ENCODE assay signal across 1 cellular context in the genomic region with DNA sequence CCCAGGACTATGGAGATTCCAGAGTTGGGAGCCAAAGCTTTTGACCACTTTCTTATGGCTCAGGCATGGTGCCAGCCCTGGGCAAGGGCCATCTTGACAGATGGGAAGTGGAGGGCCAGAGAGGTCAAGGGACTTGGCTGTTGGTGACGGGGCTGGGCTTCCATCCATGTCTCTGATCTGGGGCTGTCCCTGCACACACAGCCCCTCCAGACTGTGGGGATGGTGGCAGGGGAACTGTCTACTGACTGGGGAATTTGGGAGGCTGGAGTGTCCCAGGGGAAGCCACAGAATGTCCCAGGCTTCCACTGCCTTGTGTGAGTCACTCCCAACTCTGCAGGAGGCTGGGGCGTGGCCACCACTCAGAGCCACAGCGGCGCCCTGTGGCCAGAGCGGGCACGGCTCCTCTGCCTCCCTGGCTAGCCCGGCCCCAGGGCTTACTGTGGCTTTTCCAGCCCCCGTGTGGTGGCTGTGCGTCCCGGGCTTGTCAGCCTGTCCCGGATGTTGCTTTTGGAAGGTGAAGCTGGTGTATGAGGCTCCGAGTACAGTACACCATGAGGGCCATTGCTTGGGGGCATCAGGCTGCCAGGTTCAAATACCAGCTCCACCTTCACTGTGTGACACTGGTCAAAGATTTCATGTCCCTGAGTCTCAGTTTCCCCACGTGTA.
A peak's percentile ranks its signal among the peaks of the same experiment; 100 is the strongest.
TF ChIP-seq lines count a peak whose summit lies in the region.

No MANE protein-coding gene starts in this region.

TF ChIP-seq in HepG2, 621 proteins besides CTCF, POLR2A, EP300 and RAD21 (continued from another document and continues in another):
- TF ChIP-seq POGK (CRISPR knock-in tag; conservative IDR thresholded peaks at IDR 0.05) = peak; percentile 71; the same call in 1 of the 2 replicates
- peak; percentile 57; the same call in 1 of the 2 replicates for TF ChIP-seq ZNF747 (CRISPR knock-in tag; IDR thresholded peaks at IDR 0.05; ENCODE audit: borderline replicate concordance)
- TF ChIP-seq SP5 (CRISPR knock-in tag; IDR thresholded peaks at IDR 0.05; ENCODE audit: borderline replicate concordance, low read depth) = peak; percentile 55; the same call in 1 of the 2 replicates
- peak; percentile 71; the same call in 1 of the 2 replicates for TF ChIP-seq KDM4B (CRISPR knock-in tag; IDR thresholded peaks at IDR 0.05)
- peak; percentile 52; the same call in 1 of the 2 replicates for TF ChIP-seq FOXK1 (CRISPR knock-in tag; IDR thresholded peaks at IDR 0.05; ENCODE audit: borderline replicate concordance, low read depth)
- peak; percentile 52 for TF ChIP-seq FOSL1 (CRISPR knock-in tag; IDR thresholded peaks at IDR 0.05; ENCODE audit: borderline replicate concordance)
- TF ChIP-seq PHF5A (CRISPR knock-in tag; IDR thresholded peaks at IDR 0.05; ENCODE audit: low read depth, unreplicated experiment) = no peak
- no peak for TF ChIP-seq YY1 (IDR thresholded peaks at IDR 0.05; ENCODE audit: insufficient read depth, insufficient replicate concordance, low read depth, low read length)
- TF ChIP-seq ZNF574 (CRISPR knock-in tag; IDR thresholded peaks at IDR 0.05) = peak; percentile 75
- peak; percentile 47; the same call in 1 of the 2 replicates for TF ChIP-seq ZNF232 (CRISPR knock-in tag; IDR thresholded peaks at IDR 0.05; ENCODE audit: borderline replicate concordance)
- peak; percentile 70; the same call in 1 of the 2 replicates for TF ChIP-seq CBFB (CRISPR knock-in tag; IDR thresholded peaks at IDR 0.05)
- TF ChIP-seq, protein P1, sequence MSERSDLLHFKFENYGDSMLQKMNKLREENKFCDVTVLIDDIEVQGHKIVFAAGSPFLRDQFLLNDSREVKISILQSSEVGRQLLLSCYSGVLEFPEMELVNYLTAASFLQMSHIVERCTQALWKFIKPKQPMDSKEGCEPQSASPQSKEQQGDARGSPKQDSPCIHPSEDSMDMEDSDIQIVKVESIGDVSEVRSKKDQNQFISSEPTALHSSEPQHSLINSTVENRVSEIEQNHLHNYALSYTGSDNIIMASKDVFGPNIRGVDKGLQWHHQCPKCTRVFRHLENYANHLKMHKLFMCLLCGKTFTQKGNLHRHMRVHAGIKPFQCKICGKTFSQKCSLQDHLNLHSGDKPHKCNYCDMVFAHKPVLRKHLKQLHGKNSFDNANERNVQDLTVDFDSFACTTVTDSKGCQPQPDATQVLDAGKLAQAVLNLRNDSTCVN (CRISPR knock-in tag; IDR thresholded peaks at IDR 0.05; ENCODE audit: borderline replicate concordance) = 0 out of 2 replicates have a peak, but pooled peaks have one; percentile 27
- TF ChIP-seq ZMYM2 (CRISPR knock-in tag; IDR thresholded peaks at IDR 0.05) = no peak
- TF ChIP-seq FOSL2 (CRISPR knock-in tag; IDR thresholded peaks at IDR 0.05) = peak; percentile 91
- 0 out of 2 replicates have a peak, but pooled peaks have one; percentile 31 for TF ChIP-seq RCOR2 (CRISPR knock-in tag; IDR thresholded peaks at IDR 0.05)
- TF ChIP-seq EED (CRISPR knock-in tag; IDR thresholded peaks at IDR 0.05) = no peak
- no peak for TF ChIP-seq SOX6 (IDR thresholded peaks at IDR 0.05)
- TF ChIP-seq SOX6 (CRISPR knock-in tag; IDR thresholded peaks at IDR 0.05) = peak; percentile 55
- TF ChIP-seq ZNF350 (CRISPR knock-in tag; IDR thresholded peaks at IDR 0.05; ENCODE audit: borderline replicate concordance, low read depth) = peak; percentile 83
- peak; percentile 84; the same call in 1 of the 2 replicates for TF ChIP-seq ZNF691 (CRISPR knock-in tag; IDR thresholded peaks at IDR 0.05; ENCODE audit: borderline replicate concordance, low read depth)
- no peak for TF ChIP-seq SP1 (IDR thresholded peaks at IDR 0.05)
- TF ChIP-seq SP1 (CRISPR knock-in tag; IDR thresholded peaks at IDR 0.05) = peak; percentile 96
- 0 out of 2 replicates have a peak, but pooled peaks have one; percentile 24 for TF ChIP-seq MEIS2 (CRISPR knock-in tag; IDR thresholded peaks at IDR 0.05)
- TF ChIP-seq ZNF740 (CRISPR knock-in tag; IDR thresholded peaks at IDR 0.05) = 0 out of 2 replicates have a peak, but pooled peaks have one; percentile 50
- TF ChIP-seq TBX2 (CRISPR knock-in tag; IDR thresholded peaks at IDR 0.05; ENCODE audit: borderline replicate concordance) = peak; percentile 70; the same call in 1 of the 2 replicates
- no peak for TF ChIP-seq RFX5 (IDR thresholded peaks at IDR 0.05; ENCODE audit: low read depth, low read length)
- TF ChIP-seq, protein P2, sequence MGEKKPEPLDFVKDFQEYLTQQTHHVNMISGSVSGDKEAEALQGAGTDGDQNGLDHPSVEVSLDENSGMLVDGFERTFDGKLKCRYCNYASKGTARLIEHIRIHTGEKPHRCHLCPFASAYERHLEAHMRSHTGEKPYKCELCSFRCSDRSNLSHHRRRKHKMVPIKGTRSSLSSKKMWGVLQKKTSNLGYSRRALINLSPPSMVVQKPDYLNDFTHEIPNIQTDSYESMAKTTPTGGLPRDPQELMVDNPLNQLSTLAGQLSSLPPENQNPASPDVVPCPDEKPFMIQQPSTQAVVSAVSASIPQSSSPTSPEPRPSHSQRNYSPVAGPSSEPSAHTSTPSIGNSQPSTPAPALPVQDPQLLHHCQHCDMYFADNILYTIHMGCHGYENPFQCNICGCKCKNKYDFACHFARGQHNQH (CRISPR knock-in tag; IDR thresholded peaks at IDR 0.05) = peak; percentile 89; the same call in 1 of the 2 replicates
- peak; percentile 46; the same call in 1 of the 2 replicates for TF ChIP-seq HBP1 (CRISPR knock-in tag; IDR thresholded peaks at IDR 0.05; ENCODE audit: low read depth)
- TF ChIP-seq ZNF772 (CRISPR knock-in tag; IDR thresholded peaks at IDR 0.05) = peak; percentile 70; the same call in 1 of the 2 replicates
- no peak for TF ChIP-seq SPEN (CRISPR knock-in tag; IDR thresholded peaks at IDR 0.05; ENCODE audit: low read depth)
- no peak; the same call in 1 of the 2 replicates for TF ChIP-seq NFAT5 (CRISPR knock-in tag; IDR thresholded peaks at IDR 0.05)
- peak; percentile 53; the same call in 1 of the 2 replicates for TF ChIP-seq ELF3 (CRISPR knock-in tag; IDR thresholded peaks at IDR 0.05)
- 0 out of 2 replicates have a peak, but pooled peaks have one; percentile 11 for TF ChIP-seq POGZ (CRISPR knock-in tag; IDR thresholded peaks at IDR 0.05)
- peak; percentile 31; the same call in 1 of the 2 replicates for TF ChIP-seq NFYC (CRISPR knock-in tag; IDR thresholded peaks at IDR 0.05)
- TF ChIP-seq ZNF777 (CRISPR knock-in tag; IDR thresholded peaks at IDR 0.05) = peak; percentile 41; the same call in 1 of the 2 replicates
- TF ChIP-seq TARDBP (CRISPR knock-in tag; IDR thresholded peaks at IDR 0.05) = peak; percentile 54; the same call in 1 of the 2 replicates
- TF ChIP-seq HOXA3 (CRISPR knock-in tag; IDR thresholded peaks at IDR 0.05) = peak; percentile 74
- peak; percentile 59 for TF ChIP-seq ZNF883 (CRISPR knock-in tag; IDR thresholded peaks at IDR 0.05; ENCODE audit: not compliant biosample characterization)
- peak; percentile 74 for TF ChIP-seq ZNF768 (CRISPR knock-in tag; IDR thresholded peaks at IDR 0.05)
- TF ChIP-seq ZNF619 (CRISPR knock-in tag; IDR thresholded peaks at IDR 0.05) = peak; percentile 85; the same call in 1 of the 2 replicates
- peak; percentile 39; the same call in 1 of the 2 replicates for TF ChIP-seq ZSCAN12 (CRISPR knock-in tag; IDR thresholded peaks at IDR 0.05)
- TF ChIP-seq, protein P3, sequence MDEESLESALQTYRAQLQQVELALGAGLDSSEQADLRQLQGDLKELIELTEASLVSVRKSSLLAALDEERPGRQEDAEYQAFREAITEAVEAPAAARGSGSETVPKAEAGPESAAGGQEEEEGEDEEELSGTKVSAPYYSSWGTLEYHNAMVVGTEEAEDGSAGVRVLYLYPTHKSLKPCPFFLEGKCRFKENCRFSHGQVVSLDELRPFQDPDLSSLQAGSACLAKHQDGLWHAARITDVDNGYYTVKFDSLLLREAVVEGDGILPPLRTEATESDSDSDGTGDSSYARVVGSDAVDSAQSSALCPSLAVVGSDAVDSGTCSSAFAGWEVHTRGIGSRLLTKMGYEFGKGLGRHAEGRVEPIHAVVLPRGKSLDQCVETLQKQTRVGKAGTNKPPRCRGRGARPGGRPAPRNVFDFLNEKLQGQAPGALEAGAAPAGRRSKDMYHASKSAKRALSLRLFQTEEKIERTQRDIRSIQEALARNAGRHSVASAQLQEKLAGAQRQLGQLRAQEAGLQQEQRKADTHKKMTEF (CRISPR knock-in tag; IDR thresholded peaks at IDR 0.05) = peak; percentile 70; the same call in 1 of the 2 replicates
- TF ChIP-seq MAZ (IDR thresholded peaks at IDR 0.05; ENCODE audit: borderline replicate concordance, low read depth, low read length) = peak; percentile 28; the same call in 1 of the 2 replicates
- peak; percentile 80; the same call in 1 of the 2 replicates for TF ChIP-seq MAZ (CRISPR knock-in tag; IDR thresholded peaks at IDR 0.05; ENCODE audit: low read depth)
